In genomic region chr2:241771286-241772062, GRCh38 we compare ENCODE assay signal across 9 cellular contexts. TPM values are rescaled to one million over a fixed set of nuclear protein-coding genes. Genes with fewer than 3 reads are reported as not detected.
DNase-seq lines count a peak whose midpoint lies in the region; ATAC-seq lines count a peak whose summit lies in the region.
"Had no signal": no experiment of that assay in that cellular context is flagged by ENCODE, and none has a peak within 500 bp of the region (broad histone marks: within the 10 kb centered on the region; RNA-seq: fewer than 3 reads in every experiment).

No MANE protein-coding gene starts in this region.

- H3K79me2 ChIP-seq in Karpas-422 (ENCODE audit: low read length) = no peaks in the 10 kb centered on the region

- in situ Hi-C loops in G401 (cut with HindIII; ENCODE audit: low sequenced_read_pairs) = no loop called here

- no peak for DNase-seq in CD4-positive, CD25-positive, alpha-beta regulatory T cell
- peak; percentile 52 for DNase-seq in Karpas-422
- peak; percentile 17 for DNase-seq in dermis blood vessel endothelial cell
- no peak for DNase-seq in naive B cell
- DNase-seq in G401 (ENCODE audit: low spot score) = no peak
- DNase-seq in CD1c-positive myeloid dendritic cell (ENCODE audit: extremely low spot score) = no peak

- peak overlapping the region; percentile 51 for H3K9ac ChIP-seq in Karpas-422 (ENCODE audit: low read length)

- no peak overlapping the region for H2AFZ ChIP-seq in Karpas-422 (ENCODE audit: low read length)

- no peak for ATAC-seq in CD4-positive, CD25-positive, alpha-beta regulatory T cell (ENCODE audit: low read depth in 2 of 2)
- ATAC-seq in naive B cell (ENCODE audit: low read depth in 2 of 2) (peak in 1 of 2 donors; percentile 21), HG03108 (IDR thresholded peaks at IDR 0.05; ENCODE audit: unreplicated experiment) (no peak), GM19328 (IDR thresholded peaks at IDR 0.05; ENCODE audit: unreplicated experiment) (no peak)

- H3K9me2 ChIP-seq in Karpas-422 (replicated peaks; ENCODE audit: insufficient read depth, low read length) = no peaks in the 10 kb centered on the region

- H4K20me1 ChIP-seq in Karpas-422 (ENCODE audit: insufficient read depth, low read depth, low read length) = no peaks in the 10 kb centered on the region; the same call in 1 of the 2 replicates

- H3K27me3 Mint-ChIP-seq in CD4-positive, CD25-positive, alpha-beta regulatory T cell = no peaks in the 10 kb centered on the region
- H3K27me3 Mint-ChIP-seq in naive B cell = peaks cover 0 to 12% (median 6%) of the 10 kb centered on the region in 3 donors

- no peaks in the 10 kb centered on the region for H3K9me3 Mint-ChIP-seq in CD4-positive, CD25-positive, alpha-beta regulatory T cell
- H3K9me3 Mint-ChIP-seq in naive B cell = no peaks in the 10 kb centered on the region

- peak overlapping the region in 2 of 3 donors; percentile 73 to 90 for H3K27ac Mint-ChIP-seq in CD4-positive, CD25-positive, alpha-beta regulatory T cell
- H3K27ac Mint-ChIP-seq in naive B cell = peak overlapping the region; percentile 29 to 87 (median 54)

- H3K27ac ChIP-seq in CD4-positive, CD25-positive, alpha-beta regulatory T cell (ENCODE audit: insufficient read depth, low read length, poor library complexity, severe bottlenecking) = no peak overlapping the region
- H3K27ac ChIP-seq in Karpas-422 (ENCODE audit: low read length) = peak overlapping the region; percentile 64
- H3K27ac ChIP-seq: neutrophil had no signal

- peak overlapping the region; percentile 57 for H3K4me2 ChIP-seq in Karpas-422 (ENCODE audit: low read depth, low read length, poor library complexity, severe bottlenecking)

- H3K27me3 ChIP-seq in CD4-positive, CD25-positive, alpha-beta regulatory T cell (ENCODE audit: control insufficient read depth, insufficient read depth, low read length) = no peaks in the 10 kb centered on the region
- H3K27me3 ChIP-seq in Karpas-422 (ENCODE audit: low read length) = no peaks in the 10 kb centered on the region

- H3K36me3 Mint-ChIP-seq in CD4-positive, CD25-positive, alpha-beta regulatory T cell = no peaks in the 10 kb centered on the region
- no peaks in the 10 kb centered on the region for H3K36me3 Mint-ChIP-seq in naive B cell

- peaks cover 5 to 15% (median 7%) of the 10 kb centered on the region in 4 donors for H3K4me1 Mint-ChIP-seq in CD4-positive, CD25-positive, alpha-beta regulatory T cell
- H3K4me1 Mint-ChIP-seq in naive B cell = peaks cover 6 to 19% (median 10%) of the 10 kb centered on the region in 3 donors

- H3K4me3 Mint-ChIP-seq in CD4-positive, CD25-positive, alpha-beta regulatory T cell = peak overlapping the region in 2 of 4 donors; percentile 69 to 82
- peak overlapping the region in 5 of 8 donors; percentile 61 to 90 (median 80) for H3K4me3 Mint-ChIP-seq in naive B cell

- H3K36me3 ChIP-seq in CD4-positive, CD25-positive, alpha-beta regulatory T cell (ENCODE audit: control insufficient read depth, insufficient read depth, low read length) = no peaks in the 10 kb centered on the region
- H3K36me3 ChIP-seq in Karpas-422 (ENCODE audit: insufficient read depth, low read length) = no peaks in the 10 kb centered on the region

- H3K9me3 ChIP-seq in CD4-positive, CD25-positive, alpha-beta regulatory T cell (ENCODE audit: control insufficient read depth in 2 of 2, low read length in 2 of 2) = no peaks in the 10 kb centered on the region
- H3K9me3 ChIP-seq in Karpas-422 (ENCODE audit: low read length) = no peaks in the 10 kb centered on the region
- H3K9me3 ChIP-seq: neutrophil had no signal

- H3K4me3 ChIP-seq in CD4-positive, CD25-positive, alpha-beta regulatory T cell (ENCODE audit: low read depth, low read length) = no peak overlapping the region
- peak overlapping the region; percentile 29; the same call in 1 of the 2 replicates for H3K4me3 ChIP-seq in Karpas-422 (ENCODE audit: low read length)

- peaks cover 11% of the 10 kb centered on the region for H3K4me1 ChIP-seq in CD4-positive, CD25-positive, alpha-beta regulatory T cell (ENCODE audit: control insufficient read depth, insufficient read depth, low read length, poor library complexity, severe bottlenecking)
- H3K4me1 ChIP-seq in Karpas-422 (ENCODE audit: low read length) = peaks cover 21% of the 10 kb centered on the region

RNA-seq across cellular contexts. Expression of gene GAL3ST2, which starts 5.1 kb away (rescaled TPM):
- total RNA-seq in CD4-positive, CD25-positive, alpha-beta regulatory T cell = 1.1 TPM
- polyA plus RNA-seq in CD4-positive, CD25-positive, alpha-beta regulatory T cell = not detected
- total RNA-seq in Karpas-422 (2014; rRNA removed; shearing (Covaris generic); ENCODE audit: low replicate concordance) = not detected in 2 replicates
- not detected in 2 replicates for total RNA-seq in dermis blood vessel endothelial cell
- not detected for polyA plus RNA-seq in naive B cell (ENCODE audit: low read depth in 6 of 6)
- not detected in 2 replicates for total RNA-seq in G401 (2014; rRNA removed; shearing (Covaris generic))

RNA-seq across cellular contexts. Expression of gene D2HGDH, which starts 37.0 kb away (rescaled TPM):
- 38.4 TPM for total RNA-seq in CD4-positive, CD25-positive, alpha-beta regulatory T cell
- polyA plus RNA-seq in CD4-positive, CD25-positive, alpha-beta regulatory T cell = 1 to 10 TPM in 3 of 4 donors, under 1 TPM in 1; 0.73 to 3.7 (median 3.0) TPM
- total RNA-seq in Karpas-422 (2014; rRNA removed; shearing (Covaris generic); ENCODE audit: low replicate concordance) = 21.2 and 35.9 TPM in 2 replicates
- 12.5 and 19.4 TPM in 2 replicates for total RNA-seq in dermis blood vessel endothelial cell
- 1 to 10 TPM; 1.1 to 7.2 (median 2.4) TPM for polyA plus RNA-seq in naive B cell (ENCODE audit: low read depth in 6 of 6)
- 48.4 and 50.7 TPM in 2 replicates for total RNA-seq in G401 (2014; rRNA removed; shearing (Covaris generic))

RNA-seq across cellular contexts. Expression of gene NEU4, which starts 37.5 kb away (rescaled TPM):
- total RNA-seq in CD4-positive, CD25-positive, alpha-beta regulatory T cell = 3.8 TPM
- polyA plus RNA-seq in CD4-positive, CD25-positive, alpha-beta regulatory T cell = under 1 TPM in 2 of 4 donors, not detected in 2; 0.16 to 0.67 TPM
- total RNA-seq in Karpas-422 (2014; rRNA removed; shearing (Covaris generic); ENCODE audit: low replicate concordance) = not detected in 2 replicates
- total RNA-seq in dermis blood vessel endothelial cell = not detected in 2 replicates
- 1 to 10 TPM in 1 of 6 donors, under 1 TPM in 1, not detected in 4; 0.55 to 1.7 TPM for polyA plus RNA-seq in naive B cell (ENCODE audit: low read depth in 6 of 6)
- total RNA-seq in G401 (2014; rRNA removed; shearing (Covaris generic)) = not detected in 2 replicates

Comparison
In these comparisons a context has a peak if more than half of its experiments do, and no peak if none do; other contexts are left out.
1. DNase-seq: peak in Karpas-422 (single experiment) and dermis blood vessel endothelial cell (single experiment); none in CD4-positive, CD25-positive, alpha-beta regulatory T cell (0 of 3), naive B cell (single experiment), G401 (single experiment) and CD1c-positive myeloid dendritic cell (single experiment).